8 cellular contexts compared by ENCODE assay signal in genomic region chr19:10748924-10749434, GRCh38. TPM values are rescaled to one million over a fixed set of nuclear protein-coding genes. Genes with fewer than 3 reads are reported as not detected.
A peak's percentile ranks its signal among the peaks of the same experiment; 100 is the strongest.
DNase-seq lines count a peak whose midpoint lies in the region; ATAC-seq, FAIRE-seq and TF ChIP-seq lines count a peak whose summit lies in the region.

No MANE protein-coding gene starts in this region.

- DNase-seq in Daoy (ENCODE audit: low read depth) (peak; percentile 82), NCI-H226 (peak; percentile 92), choroid plexus epithelial cell (ENCODE audit: low read depth) (peak; percentile 34), midbrain (lab: John Stamatoyannopoulos, UW) (peak; percentile 36), frontal cortex (ENCODE audit: low spot score in 2 of 2) (no peak), KBM-7 (no peak)
- DNase-seq in effector CD4-positive, alpha-beta T cell: no peak

- FAIRE-seq in frontal cortex (lab: Jason Lieb, UNC): no peak

- in situ Hi-C loops in KBM-7 (cut with MboI; ENCODE audit: low pct_unique_long_range_greater_than_20kb, low sequenced_read_pairs): no loop called here

- ATAC-seq in HG03460 (IDR thresholded peaks at IDR 0.05; ENCODE audit: unreplicated experiment): no peak

- no peak overlapping the region for H3K4me3 ChIP-seq in choroid plexus epithelial cell (ENCODE audit: low read depth, low read length)

- TF ChIP-seq CTCF in choroid plexus epithelial cell (conservative IDR thresholded peaks at IDR 0.05; ENCODE audit: low read depth, low read length): no peak

RNA-seq across cellular contexts. Expression of gene DNM2, which starts 31.1 kb away (rescaled TPM):
- total RNA-seq in Daoy (2014; rRNA removed; shearing (Covaris generic)): 41.2 and 52.8 TPM in 2 replicates
- total RNA-seq in frontal cortex: 38.3 TPM

RNA-seq across cellular contexts. Expression of gene QTRT1, which starts 47.7 kb away (rescaled TPM):
- total RNA-seq in Daoy (2014; rRNA removed; shearing (Covaris generic)): 37.1 and 42.3 TPM in 2 replicates
- 31.8 TPM for total RNA-seq in frontal cortex

Comparison
In these comparisons a context has a peak if more than half of its experiments do, and no peak if none do; other contexts are left out.
1. DNase-seq: peak in Daoy (single experiment), NCI-H226 (single experiment), choroid plexus epithelial cell (single experiment) and midbrain (single experiment); none in frontal cortex (0 of 2), KBM-7 (single experiment) and effector CD4-positive, alpha-beta T cell (single experiment).